1 cellular context compared by ENCODE assay signal in the genomic region with DNA sequence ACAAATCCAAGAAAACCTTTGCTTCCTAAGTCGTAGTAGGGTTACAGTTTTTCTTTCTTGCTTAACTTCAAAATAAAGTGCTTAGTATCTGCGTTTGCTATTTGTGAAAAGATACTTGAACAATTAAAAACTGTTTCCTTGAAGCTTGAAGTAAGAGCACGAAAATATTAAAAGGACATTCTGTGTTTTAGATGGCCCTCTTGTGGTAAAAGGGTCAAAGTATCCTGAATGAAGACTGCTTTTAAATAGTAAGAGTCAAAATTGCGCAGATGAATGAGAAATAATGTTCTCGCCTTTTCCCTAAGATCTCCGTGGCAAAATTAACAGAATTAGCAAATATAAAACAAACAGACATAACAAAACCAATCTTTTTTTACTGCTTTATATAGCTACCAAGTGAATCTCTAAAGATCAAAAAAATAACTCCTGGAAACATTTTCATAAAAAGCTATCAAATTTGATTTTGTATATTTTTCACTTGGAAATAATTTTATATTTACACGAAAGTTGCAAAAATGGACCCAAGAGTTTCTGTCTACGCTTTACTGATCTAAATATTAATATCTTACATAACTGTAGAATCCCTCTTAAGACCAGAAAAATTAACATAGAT.
TF ChIP-seq lines count a peak whose summit lies in the region.

No MANE protein-coding gene starts in this region.

TF ChIP-seq in SK-N-SH treated with all-trans-retinoic acid at 6 μM for 48 hours, 23 proteins besides CTCF, POLR2A, EP300 and RAD21 (continued from another document):
- TF ChIP-seq ZFP3 (CRISPR knock-in tag; IDR thresholded peaks at IDR 0.05) (no peak), TCF4 (CRISPR knock-in tag; IDR thresholded peaks at IDR 0.05; ENCODE audit: borderline replicate concordance) (no peak), ZC3H10 (CRISPR knock-in tag; IDR thresholded peaks at IDR 0.05) (no peak), RARB (CRISPR knock-in tag; IDR thresholded peaks at IDR 0.05) (no peak)
